ENCODE assay signal across 33 cellular contexts in genomic region chr17:37839196-37839978, GRCh38.
"Had no signal": no experiment of that assay in that cellular context is flagged by ENCODE, and none has a peak within 500 bp of the region (broad histone marks: within the 10 kb centered on the region; RNA-seq: fewer than 3 reads in every experiment).

No MANE protein-coding gene starts in this region.

- H3K4me1 Mint-ChIP-seq: brain had no signal

- H3K27me3 ChIP-seq: ascending aorta, colonic mucosa had no signal

- H3K9me3 ChIP-seq: ascending aorta, breast epithelium, colonic mucosa had no signal

- H3K4me3 ChIP-seq: ascending aorta, breast epithelium, cardiac muscle cell, colonic mucosa had no signal

- FAIRE-seq: endometrium, frontal cortex had no signal

- H3K36me3 ChIP-seq: ascending aorta, breast epithelium, cardiac muscle cell, colonic mucosa had no signal

- H3K27ac ChIP-seq: ascending aorta, breast epithelium, cardiac muscle cell, colonic mucosa had no signal

- ATAC-seq: activated naive CD4-positive, alpha-beta T cell treated with anti-CD3 and anti-CD28 coated beads, Interleukin-2, amount 50 U/mL, for 72 hours; activated T-cell treated with anti-CD3 and anti-CD28 coated beads, Interleukin-2, amount 50 U/mL, for 72 hours; effector memory CD8-positive, alpha-beta T cell; esophagus mucosa; T-cell; WTC11 had no signal

- H3K27ac Mint-ChIP-seq: activated CD4-positive, alpha-beta memory T cell treated with anti-CD3 and anti-CD28 coated beads, Interleukin-2, amount 10 ng/mL, durations not matched to agents 7 days and 5 days; activated CD4-positive, alpha-beta T cell treated with anti-CD3 and anti-CD28 coated beads, Interleukin-2, amount 10 ng/mL, durations not matched to agents 7 days and 5 days; activated naive CD4-positive, alpha-beta T cell treated with anti-CD3 and anti-CD28 coated beads, Interleukin-2, amount 10 ng/mL, durations not matched to agents 7 days and 5 days; activated naive CD8-positive, alpha-beta T cell treated with anti-CD3 and anti-CD28 coated beads, Interleukin-2, amount 10 ng/mL, durations not matched to agents 7 days and 5 days; activated T-cell treated with anti-CD3 and anti-CD28 coated beads, Interleukin-2, amount 50 U/mL, for 24 hours; activated T-cell treated with anti-CD3 and anti-CD28 coated beads, Interleukin-2, amount 50 U/mL, for 72 hours; brain; effector memory CD8-positive, alpha-beta T cell; T-helper 1 cell treated with Interleukin-12 subunit alpha and Interleukin-12 subunit beta and Interleukin-4 antibody, amounts not matched to agents 30 μg/mL and 1 μg/mL, for 36 hours; WTC11 had no signal

- H3K9me3 Mint-ChIP-seq: activated CD4-positive, alpha-beta memory T cell treated with anti-CD3 and anti-CD28 coated beads, Interleukin-2, amount 10 ng/mL, durations not matched to agents 7 days and 5 days; activated CD4-positive, alpha-beta T cell treated with anti-CD3 and anti-CD28 coated beads, Interleukin-2, amount 10 ng/mL, durations not matched to agents 7 days and 5 days; activated naive CD4-positive, alpha-beta T cell treated with anti-CD3 and anti-CD28 coated beads, Interleukin-2, amount 10 ng/mL, durations not matched to agents 7 days and 5 days; activated naive CD4-positive, alpha-beta T cell treated with anti-CD3 and anti-CD28 coated beads, Interleukin-2, amount 50 U/mL, for 72 hours; activated naive CD8-positive, alpha-beta T cell treated with anti-CD3 and anti-CD28 coated beads, Interleukin-2, amount 10 ng/mL, durations not matched to agents 7 days and 5 days; activated T-cell treated with anti-CD3 and anti-CD28 coated beads, Interleukin-2, amount 50 U/mL, for 24 hours; activated T-cell treated with anti-CD3 and anti-CD28 coated beads, Interleukin-2, amount 50 U/mL, for 72 hours; brain; effector memory CD8-positive, alpha-beta T cell; T-cell; T-helper 1 cell treated with Interleukin-12 subunit alpha and Interleukin-12 subunit beta and Interleukin-4 antibody, amounts not matched to agents 30 μg/mL and 1 μg/mL, for 36 hours; WTC11 had no signal

- H3K4me3 Mint-ChIP-seq: activated CD4-positive, alpha-beta memory T cell treated with anti-CD3 and anti-CD28 coated beads, Interleukin-2, amount 10 ng/mL, durations not matched to agents 7 days and 5 days; activated CD4-positive, alpha-beta T cell treated with anti-CD3 and anti-CD28 coated beads, Interleukin-2, amount 10 ng/mL, durations not matched to agents 7 days and 5 days; activated naive CD4-positive, alpha-beta T cell treated with anti-CD3 and anti-CD28 coated beads, Interleukin-2, amount 10 ng/mL, durations not matched to agents 7 days and 5 days; activated naive CD8-positive, alpha-beta T cell treated with anti-CD3 and anti-CD28 coated beads, Interleukin-2, amount 10 ng/mL, durations not matched to agents 7 days and 5 days; activated T-cell treated with anti-CD3 and anti-CD28 coated beads, Interleukin-2, amount 50 U/mL, for 24 hours; activated T-cell treated with anti-CD3 and anti-CD28 coated beads, Interleukin-2, amount 50 U/mL, for 72 hours; brain; effector memory CD8-positive, alpha-beta T cell; T-cell; T-helper 1 cell treated with Interleukin-12 subunit alpha and Interleukin-12 subunit beta and Interleukin-4 antibody, amounts not matched to agents 30 μg/mL and 1 μg/mL, for 36 hours; WTC11 had no signal

- H3K4me1 ChIP-seq: ascending aorta, breast epithelium, colonic mucosa had no signal

- DNase-seq: activated CD4-positive, alpha-beta memory T cell treated with anti-CD3 and anti-CD28 coated beads, Interleukin-2, amount 10 ng/mL, durations not matched to agents 7 days and 5 days; activated CD4-positive, alpha-beta T cell treated with anti-CD3 and anti-CD28 coated beads for 1 hour; activated CD4-positive, alpha-beta T cell treated with anti-CD3 and anti-CD28 coated beads for 4 hours; activated CD4-positive, alpha-beta T cell treated with anti-CD3 and anti-CD28 coated beads, Interleukin-2, amount 10 ng/mL, durations not matched to agents 7 days and 5 days; activated CD4-positive, alpha-beta T cell treated with anti-CD3 and anti-CD28 coated beads, Interleukin-2, amount 50 U/mL, for 4 hours; activated CD8-positive, alpha-beta memory T cell treated with anti-CD3 and anti-CD28 coated beads, Interleukin-2, amount 50 U/mL, for 48 hours; activated gamma-delta T cell; activated naive CD4-positive, alpha-beta T cell; activated naive CD4-positive, alpha-beta T cell treated with anti-CD3 and anti-CD28 coated beads, Interleukin-2, amount 10 ng/mL, durations not matched to agents 7 days and 5 days; activated naive CD8-positive, alpha-beta T cell treated with anti-CD3 and anti-CD28 coated beads, Interleukin-2, amount 10 ng/mL, durations not matched to agents 7 days and 5 days; activated T-cell treated with anti-CD3 and anti-CD28 coated beads for 4 hours; activated T-cell treated with anti-CD3 and anti-CD28 coated beads, Interleukin-2, amount 50 U/mL, for 24 hours; activated T-cell treated with anti-CD3 and anti-CD28 coated beads, Interleukin-2, amount 50 U/mL, for 72 hours; central memory CD4-positive, alpha-beta T cell; cerebellar nuclear complex; colonic mucosa; dermis blood vessel endothelial cell; effector CD4-positive, alpha-beta T cell; effector memory CD8-positive, alpha-beta T cell; foreskin fibroblast; head of caudate nucleus; SW 1271; T-cell had no signal

- H3K36me3 Mint-ChIP-seq: activated naive CD4-positive, alpha-beta T cell treated with anti-CD3 and anti-CD28 coated beads, Interleukin-2, amount 10 ng/mL, durations not matched to agents 7 days and 5 days; activated naive CD4-positive, alpha-beta T cell treated with anti-CD3 and anti-CD28 coated beads, Interleukin-2, amount 50 U/mL, for 72 hours; activated naive CD8-positive, alpha-beta T cell treated with anti-CD3 and anti-CD28 coated beads, Interleukin-2, amount 10 ng/mL, durations not matched to agents 7 days and 5 days; brain; T-cell; WTC11 had no signal
